ENCODE assay signal across 8 cellular contexts in genomic region chr11:66267379-66268209, GRCh38. TPM values are rescaled to one million over a fixed set of nuclear protein-coding genes. Genes with fewer than 3 reads are reported as not detected.
DNase-seq lines count a peak whose midpoint lies in the region; ATAC-seq and TF ChIP-seq lines count a peak whose summit lies in the region.

No MANE protein-coding gene starts in this region.

- peaks cover 23% of the 10 kb centered on the region for H3K36me3 Mint-ChIP-seq in endothelial cell (ENCODE audit: low read depth, unreplicated experiment)

- no peak for TF ChIP-seq CTCF in endothelial cell (IDR thresholded peaks at IDR 0.05; ENCODE audit: unreplicated experiment)

- H3K9me3 Mint-ChIP-seq in endothelial cell (ENCODE audit: unreplicated experiment), result no peaks in the 10 kb centered on the region

- peak overlapping the region; percentile 94 for H3K27ac Mint-ChIP-seq in endothelial cell (ENCODE audit: unreplicated experiment)

- H3K4me3 Mint-ChIP-seq in endothelial cell (ENCODE audit: unreplicated experiment), result peak overlapping the region; percentile 95

- ATAC-seq in GM19023 (IDR thresholded peaks at IDR 0.05; ENCODE audit: unreplicated experiment) (peak; percentile 46), HG03196 (IDR thresholded peaks at IDR 0.05; ENCODE audit: unreplicated experiment) (peak; percentile 40)

- DNase-seq in Ammon's horn (ENCODE audit: low spot score), result peak; percentile 94
- DNase-seq in NOMO-1 (lab: John Stamatoyannopoulos, UW; ENCODE audit: unreplicated experiment in 2 of 2), result peak; percentile 68
- peak; percentile 87 for DNase-seq in activated CD8-positive, alpha-beta memory T cell treated with anti-CD3 and anti-CD28 coated beads, Interleukin-2, amount 50 U/mL, for 4 hours
- peak; percentile 94 for DNase-seq in endothelial cell (ENCODE audit: low spot score)
- DNase-seq in midbrain (lab: John Stamatoyannopoulos, UW), result peak; percentile 82
- DNase-seq in stimulated activated CD8-positive, alpha-beta memory T cell treated with anti-CD3 and anti-CD28 coated beads, Interleukin-15, amount 100 ng/mL, for 4 hours (ENCODE audit: low read depth in 2 of 2), result peak; percentile 71 to 74

- peaks cover 14% of the 10 kb centered on the region for H3K4me1 Mint-ChIP-seq in endothelial cell (ENCODE audit: unreplicated experiment)

- H3K27me3 Mint-ChIP-seq in endothelial cell (ENCODE audit: unreplicated experiment), result peaks cover 25% of the 10 kb centered on the region

RNA-seq across cellular contexts. Expression of gene RAB1B, which starts 0.8 kb away (rescaled TPM):
- 189 TPM for total RNA-seq in endothelial cell (ENCODE audit: unreplicated experiment)

RNA-seq across cellular contexts. Expression of gene KLC2, which starts 10.1 kb away (rescaled TPM):
- 35.1 TPM for total RNA-seq in endothelial cell (ENCODE audit: unreplicated experiment)

RNA-seq across cellular contexts. Expression of gene CNIH2, which starts 10.4 kb away (rescaled TPM):
- total RNA-seq in endothelial cell (ENCODE audit: unreplicated experiment), result 1.9 TPM

RNA-seq across cellular contexts. Expression of gene YIF1A, which starts 21.3 kb away (rescaled TPM):
- 48.0 TPM for total RNA-seq in endothelial cell (ENCODE audit: unreplicated experiment)

RNA-seq across cellular contexts. Expression of gene TMEM151A, which starts 24.1 kb away (rescaled TPM):
- total RNA-seq in endothelial cell (ENCODE audit: unreplicated experiment), result not detected

Comparison
In these comparisons a context has a peak if more than half of its experiments do, and no peak if none do; other contexts are left out.
1. Peak in every context shown above with its lines: DNase-seq and ATAC-seq.